1 cellular context compared by ENCODE assay signal in the genomic region with DNA sequence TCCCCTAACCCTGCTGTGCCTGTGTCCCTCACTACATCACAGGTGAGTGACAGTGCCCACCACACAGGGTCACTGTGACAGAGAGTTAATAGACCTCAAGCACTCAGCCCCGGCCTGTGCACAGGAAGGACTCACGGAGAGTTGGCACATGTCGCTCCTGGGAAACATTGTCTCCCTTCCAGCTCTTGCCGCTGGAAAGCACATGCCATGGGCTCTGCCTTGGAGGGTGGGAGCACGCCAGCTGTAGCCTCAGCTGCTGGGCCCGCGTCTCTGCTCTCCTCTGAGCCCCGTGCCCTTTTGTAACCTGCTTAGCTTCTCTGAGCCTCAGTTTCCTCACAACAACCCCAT.
TF ChIP-seq lines count a peak whose summit lies in the region.

No MANE protein-coding gene starts in this region.

TF ChIP-seq in HCT116, 20 proteins besides CTCF, POLR2A, EP300 and RAD21 (continued from another document):
- TF ChIP-seq, protein P1, sequence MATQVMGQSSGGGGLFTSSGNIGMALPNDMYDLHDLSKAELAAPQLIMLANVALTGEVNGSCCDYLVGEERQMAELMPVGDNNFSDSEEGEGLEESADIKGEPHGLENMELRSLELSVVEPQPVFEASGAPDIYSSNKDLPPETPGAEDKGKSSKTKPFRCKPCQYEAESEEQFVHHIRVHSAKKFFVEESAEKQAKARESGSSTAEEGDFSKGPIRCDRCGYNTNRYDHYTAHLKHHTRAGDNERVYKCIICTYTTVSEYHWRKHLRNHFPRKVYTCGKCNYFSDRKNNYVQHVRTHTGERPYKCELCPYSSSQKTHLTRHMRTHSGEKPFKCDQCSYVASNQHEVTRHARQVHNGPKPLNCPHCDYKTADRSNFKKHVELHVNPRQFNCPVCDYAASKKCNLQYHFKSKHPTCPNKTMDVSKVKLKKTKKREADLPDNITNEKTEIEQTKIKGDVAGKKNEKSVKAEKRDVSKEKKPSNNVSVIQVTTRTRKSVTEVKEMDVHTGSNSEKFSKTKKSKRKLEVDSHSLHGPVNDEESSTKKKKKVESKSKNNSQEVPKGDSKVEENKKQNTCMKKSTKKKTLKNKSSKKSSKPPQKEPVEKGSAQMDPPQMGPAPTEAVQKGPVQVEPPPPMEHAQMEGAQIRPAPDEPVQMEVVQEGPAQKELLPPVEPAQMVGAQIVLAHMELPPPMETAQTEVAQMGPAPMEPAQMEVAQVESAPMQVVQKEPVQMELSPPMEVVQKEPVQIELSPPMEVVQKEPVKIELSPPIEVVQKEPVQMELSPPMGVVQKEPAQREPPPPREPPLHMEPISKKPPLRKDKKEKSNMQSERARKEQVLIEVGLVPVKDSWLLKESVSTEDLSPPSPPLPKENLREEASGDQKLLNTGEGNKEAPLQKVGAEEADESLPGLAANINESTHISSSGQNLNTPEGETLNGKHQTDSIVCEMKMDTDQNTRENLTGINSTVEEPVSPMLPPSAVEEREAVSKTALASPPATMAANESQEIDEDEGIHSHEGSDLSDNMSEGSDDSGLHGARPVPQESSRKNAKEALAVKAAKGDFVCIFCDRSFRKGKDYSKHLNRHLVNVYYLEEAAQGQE (IDR thresholded peaks at IDR 0.05; ENCODE audit: low read depth), result no peak
- TF ChIP-seq TCF7L2 (IDR thresholded peaks at IDR 0.05; ENCODE audit: borderline replicate concordance, extremely low read depth, insufficient read depth, insufficient read length) (no peak), FOSL1 (IDR thresholded peaks at IDR 0.05; ENCODE audit: low read depth) (no peak), EZH2 (IDR thresholded peaks at IDR 0.05) (no peak), CEBPB (IDR thresholded peaks at IDR 0.05; ENCODE audit: low read depth) (no peak), ELF1 (IDR thresholded peaks at IDR 0.05; ENCODE audit: borderline replicate concordance, low read depth) (no peak), SRF (IDR thresholded peaks at IDR 0.05; ENCODE audit: low read depth) (no peak), POLR2AphosphoS5 (IDR thresholded peaks at IDR 0.05; ENCODE audit: low read depth, low read length) (no peak), ZNF274 (IDR thresholded peaks at IDR 0.05; ENCODE audit: low read depth, low read length) (no peak), SIN3A (IDR thresholded peaks at IDR 0.05; ENCODE audit: low read depth) (no peak), JUND (IDR thresholded peaks at IDR 0.05) (no peak), YY1 (IDR thresholded peaks at IDR 0.05; ENCODE audit: extremely low read depth, insufficient replicate concordance, low read depth, low read length) (no peak), EGR1 (IDR thresholded peaks at IDR 0.05; ENCODE audit: low read depth) (no peak), ZFX (IDR thresholded peaks at IDR 0.05) (no peak), CBX3 (IDR thresholded peaks at IDR 0.05; ENCODE audit: low read depth) (no peak)
- TF ChIP-seq, protein P2, sequence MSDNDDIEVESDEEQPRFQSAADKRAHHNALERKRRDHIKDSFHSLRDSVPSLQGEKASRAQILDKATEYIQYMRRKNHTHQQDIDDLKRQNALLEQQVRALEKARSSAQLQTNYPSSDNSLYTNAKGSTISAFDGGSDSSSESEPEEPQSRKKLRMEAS (IDR thresholded peaks at IDR 0.05), result no peak
- TF ChIP-seq, protein P3, sequence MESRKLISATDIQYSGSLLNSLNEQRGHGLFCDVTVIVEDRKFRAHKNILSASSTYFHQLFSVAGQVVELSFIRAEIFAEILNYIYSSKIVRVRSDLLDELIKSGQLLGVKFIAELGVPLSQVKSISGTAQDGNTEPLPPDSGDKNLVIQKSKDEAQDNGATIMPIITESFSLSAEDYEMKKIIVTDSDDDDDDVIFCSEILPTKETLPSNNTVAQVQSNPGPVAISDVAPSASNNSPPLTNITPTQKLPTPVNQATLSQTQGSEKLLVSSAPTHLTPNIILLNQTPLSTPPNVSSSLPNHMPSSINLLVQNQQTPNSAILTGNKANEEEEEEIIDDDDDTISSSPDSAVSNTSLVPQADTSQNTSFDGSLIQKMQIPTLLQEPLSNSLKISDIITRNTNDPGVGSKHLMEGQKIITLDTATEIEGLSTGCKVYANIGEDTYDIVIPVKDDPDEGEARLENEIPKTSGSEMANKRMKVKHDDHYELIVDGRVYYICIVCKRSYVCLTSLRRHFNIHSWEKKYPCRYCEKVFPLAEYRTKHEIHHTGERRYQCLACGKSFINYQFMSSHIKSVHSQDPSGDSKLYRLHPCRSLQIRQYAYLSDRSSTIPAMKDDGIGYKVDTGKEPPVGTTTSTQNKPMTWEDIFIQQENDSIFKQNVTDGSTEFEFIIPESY (IDR thresholded peaks at IDR 0.05; ENCODE audit: extremely low read depth, insufficient replicate concordance, low read length), result no peak
